In genomic region chr6:95469511-95469910, GRCh38 we compare ENCODE assay signal across 27 cellular contexts.
"Had no signal": no experiment of that assay in that cellular context is flagged by ENCODE, and none has a peak within 500 bp of the region (broad histone marks: within the 10 kb centered on the region; RNA-seq: fewer than 3 reads in every experiment).

No MANE protein-coding gene starts in this region.

- H3K4me3 ChIP-seq: coronary artery, dorsolateral prefrontal cortex had no signal

- H3K27me3 ChIP-seq: brain microvascular endothelial cell, dorsolateral prefrontal cortex had no signal

- H3K27ac Mint-ChIP-seq: activated CD4-positive, alpha-beta memory T cell treated with anti-CD3 and anti-CD28 coated beads, Interleukin-2, amount 10 ng/mL, durations not matched to agents 7 days and 5 days; activated CD4-positive, alpha-beta T cell treated with anti-CD3 and anti-CD28 coated beads for 36 hours; activated CD4-positive, alpha-beta T cell treated with anti-CD3 and anti-CD28 coated beads, Interleukin-2, amount 10 ng/mL, durations not matched to agents 7 days and 5 days; activated naive CD8-positive, alpha-beta T cell; activated T-helper 17 cell treated with anti-CD3 and anti-CD28 coated beads, Interleukin-2, amount 50 U/mL, for 72 hours; dendritic cell treated with granulocyte-macrophage colony-stimulating factor and Interleukin-4, amounts not matched to agents 40 ng/mL and 50 ng/mL, for 4 days; endodermal cell had no signal

- H3K9me3 Mint-ChIP-seq: activated CD4-positive, alpha-beta memory T cell treated with anti-CD3 and anti-CD28 coated beads, Interleukin-2, amount 10 ng/mL, durations not matched to agents 7 days and 5 days; activated CD4-positive, alpha-beta T cell treated with anti-CD3 and anti-CD28 coated beads, Interleukin-2, amount 10 ng/mL, durations not matched to agents 7 days and 5 days; activated T-cell treated with anti-CD3 and anti-CD28 coated beads, Interleukin-2, amount 50 U/mL, for 4 hours; activated T-helper 17 cell treated with anti-CD3 and anti-CD28 coated beads, Interleukin-2, amount 50 U/mL, for 72 hours; central memory CD8-positive, alpha-beta T cell had no signal

- H3K36me3 Mint-ChIP-seq: activated naive CD8-positive, alpha-beta T cell had no signal

- ATAC-seq: activated CD4-positive, alpha-beta T cell treated with anti-CD3 and anti-CD28 coated beads for 36 hours; activated T-cell treated with anti-CD3 and anti-CD28 coated beads, Interleukin-2, amount 50 U/mL, for 4 hours; activated T-helper 17 cell treated with anti-CD3 and anti-CD28 coated beads, Interleukin-2, amount 50 U/mL, for 72 hours; esophagus mucosa had no signal

- H3K36me3 ChIP-seq: brain microvascular endothelial cell had no signal

- H3K4me1 Mint-ChIP-seq: activated CD4-positive, alpha-beta memory T cell treated with anti-CD3 and anti-CD28 coated beads, Interleukin-2, amount 10 ng/mL, durations not matched to agents 7 days and 5 days; activated CD4-positive, alpha-beta T cell treated with anti-CD3 and anti-CD28 coated beads for 36 hours; activated CD4-positive, alpha-beta T cell treated with anti-CD3 and anti-CD28 coated beads, Interleukin-2, amount 10 ng/mL, durations not matched to agents 7 days and 5 days; activated T-helper 17 cell treated with anti-CD3 and anti-CD28 coated beads, Interleukin-2, amount 50 U/mL, for 72 hours; central memory CD8-positive, alpha-beta T cell had no signal

- H3K4me3 Mint-ChIP-seq: activated CD4-positive, alpha-beta memory T cell treated with anti-CD3 and anti-CD28 coated beads, Interleukin-2, amount 10 ng/mL, durations not matched to agents 7 days and 5 days; activated CD4-positive, alpha-beta T cell treated with anti-CD3 and anti-CD28 coated beads for 36 hours; activated CD4-positive, alpha-beta T cell treated with anti-CD3 and anti-CD28 coated beads, Interleukin-2, amount 10 ng/mL, durations not matched to agents 7 days and 5 days; activated naive CD8-positive, alpha-beta T cell; activated T-cell treated with anti-CD3 and anti-CD28 coated beads, Interleukin-2, amount 50 U/mL, for 4 hours; activated T-helper 17 cell treated with anti-CD3 and anti-CD28 coated beads, Interleukin-2, amount 50 U/mL, for 72 hours; central memory CD8-positive, alpha-beta T cell; dendritic cell treated with granulocyte-macrophage colony-stimulating factor and Interleukin-4, amounts not matched to agents 40 ng/mL and 50 ng/mL, for 4 days; endodermal cell had no signal

- H3K27ac ChIP-seq: brain microvascular endothelial cell, coronary artery, dorsolateral prefrontal cortex had no signal

- H3K27me3 Mint-ChIP-seq: activated CD4-positive, alpha-beta memory T cell treated with anti-CD3 and anti-CD28 coated beads, Interleukin-2, amount 10 ng/mL, durations not matched to agents 7 days and 5 days; activated CD4-positive, alpha-beta T cell treated with anti-CD3 and anti-CD28 coated beads, Interleukin-2, amount 10 ng/mL, durations not matched to agents 7 days and 5 days; dendritic cell treated with granulocyte-macrophage colony-stimulating factor and Interleukin-4, amounts not matched to agents 40 ng/mL and 50 ng/mL, for 4 days had no signal

- DNase-seq: activated CD4-positive, alpha-beta memory T cell treated with anti-CD3 and anti-CD28 coated beads, Interleukin-2, amount 10 ng/mL, durations not matched to agents 7 days and 5 days; activated CD4-positive, alpha-beta T cell treated with anti-CD3 and anti-CD28 coated beads for 36 hours; activated CD4-positive, alpha-beta T cell treated with anti-CD3 and anti-CD28 coated beads, Interleukin-2, amount 10 ng/mL, durations not matched to agents 7 days and 5 days; activated CD4-positive, alpha-beta T cell treated with anti-CD3 and anti-CD28 coated beads, Interleukin-2, amount 50 U/mL, for 4 hours; activated CD4-positive, CD25-positive, alpha-beta regulatory T cell; activated CD4-positive, CD25-positive, alpha-beta regulatory T cell treated with anti-CD3 and anti-CD28 coated beads, Interleukin-2, amount 50 U/mL, for 72 hours; activated CD8-positive, alpha-beta memory T cell treated with anti-CD3 and anti-CD28 coated beads for 24 hours; activated effector memory CD4-positive, alpha-beta T cell treated with Interleukin-2 at 50 U/mL for 16 hours; activated gamma-delta T cell treated with Interleukin-2 at 50 U/mL for 16 hours; activated naive CD4-positive, alpha-beta T cell treated with anti-CD3 and anti-CD28 coated beads, Interleukin-2, amount 50 U/mL, for 16 hours; activated naive CD4-positive, alpha-beta T cell treated with Interleukin-2 at 50 U/mL for 16 hours; activated T-cell treated with anti-CD3 and anti-CD28 coated beads, Interleukin-2, amount 50 U/mL, for 4 hours; amniotic stem cell; anterior cingulate cortex; brain microvascular endothelial cell; dorsolateral prefrontal cortex; effector memory CD4-positive, alpha-beta T cell; endodermal cell; foreskin fibroblast; head of caudate nucleus; T-helper 2 cell had no signal
